Comparison of ENCODE assay signal across 8 cellular contexts in the genomic region with DNA sequence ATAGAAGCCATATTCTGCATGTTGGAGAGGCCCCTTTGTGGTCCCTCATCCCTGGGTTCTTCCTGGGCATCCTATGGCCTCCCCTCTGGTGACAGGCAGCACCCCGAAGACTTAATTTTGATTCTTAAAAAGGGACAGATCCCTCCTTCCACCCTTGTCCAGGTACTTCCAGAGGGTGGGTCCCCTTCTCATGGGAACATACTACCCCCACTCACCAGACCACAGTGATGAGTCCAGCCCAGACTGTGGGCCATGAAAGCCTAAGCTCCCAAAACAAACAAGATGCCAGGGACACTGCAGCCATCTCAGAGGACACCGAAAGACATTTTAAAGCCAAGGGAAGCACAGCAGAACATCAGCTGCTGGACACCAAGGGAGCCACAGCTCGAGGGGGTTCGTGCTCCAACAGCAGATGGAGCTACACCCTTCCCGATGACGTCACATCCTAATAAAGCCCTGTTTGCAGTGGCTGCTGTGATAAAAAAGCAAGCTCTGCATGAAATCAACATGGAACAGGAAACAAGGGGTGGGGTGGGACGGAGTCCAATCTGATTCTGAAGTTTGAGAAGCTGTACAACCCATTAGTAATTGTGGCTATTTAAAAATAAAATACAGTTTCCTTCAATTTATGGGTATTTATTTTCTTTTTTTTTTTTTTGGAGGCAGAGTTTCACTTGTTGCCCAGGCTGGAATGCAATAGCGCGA. TPM values are rescaled to one million over a fixed set of nuclear protein-coding genes. Genes with fewer than 3 reads are reported as not detected.
DNase-seq lines count a peak whose midpoint lies in the region; ATAC-seq and TF ChIP-seq lines count a peak whose summit lies in the region.

No MANE protein-coding gene starts in this region.

- H3K27me3 Mint-ChIP-seq in activated B cell treated with CpG ODN at 0.5 μM for 24 hours, result no peaks in the 10 kb centered on the region
- H3K27me3 Mint-ChIP-seq in naive thymus-derived CD8-positive, alpha-beta T cell, result no peaks in the 10 kb centered on the region

- CTCF ChIA-PET in activated B cell treated with CpG ODN at 0.5 μM for 24 hours (lab: Charles Lee), result interaction anchor here (1.1 to 1.2 kb wide), 2 partner anchors 14 to 47 kb away, joined by 3 to 6 read pairs; no protein-coding TSS in a partner anchor

- H3K27ac Mint-ChIP-seq in activated B cell treated with CpG ODN at 0.5 μM for 24 hours, result peak overlapping the region; percentile 66
- peak overlapping the region; percentile 37 to 91 (median 85) for H3K27ac Mint-ChIP-seq in naive thymus-derived CD8-positive, alpha-beta T cell

- peaks cover 10% of the 10 kb centered on the region for H3K36me3 Mint-ChIP-seq in activated B cell treated with CpG ODN at 0.5 μM for 24 hours (ENCODE audit: low read depth)
- H3K36me3 Mint-ChIP-seq in naive thymus-derived CD8-positive, alpha-beta T cell, result peaks cover 0 to 4% (median 0%) of the 10 kb centered on the region in 3 donors

- DNase-seq in DMS153 treated with DMSO at 0.1 percent for 48 hours (lab: John Stamatoyannopoulos, UW; ENCODE audit: unreplicated experiment) (peak; percentile 92), NAMALWA (ENCODE audit: low spot score) (peak; percentile 57), activated B cell treated with CpG ODN at 0.5 μM for 24 hours (no peak), fibroblast of gingiva (ENCODE audit: low read depth) (peak; percentile 81), occipital lobe (lab: John Stamatoyannopoulos, UW) (no peak), NCI-H526 treated with DMSO at 0.1 percent for 48 hours (lab: John Stamatoyannopoulos, UW) (no peak)
- peak in 6 of 10 donors; percentile 8 to 64 (median 30) for DNase-seq in naive thymus-derived CD8-positive, alpha-beta T cell

- TF ChIP-seq CTCF in activated B cell treated with CpG ODN at 0.5 μM for 24 hours (IDR thresholded peaks at IDR 0.05), result no peak

- intact Hi-C loops in activated B cell treated with CpG ODN at 0.5 μM for 24 hours (cut with micrococcal nuclease), result loop anchor here (1.0 kb wide), 1 partner anchor 10 kb away; no protein-coding TSS in a partner anchor

- ATAC-seq in activated B cell treated with CpG ODN at 0.5 μM for 24 hours (ENCODE audit: low read depth) (no peak), GM21515 (IDR thresholded peaks at IDR 0.05; ENCODE audit: unreplicated experiment) (no peak)
- peak; percentile 26 to 67 for ATAC-seq in naive thymus-derived CD8-positive, alpha-beta T cell

- POLR2A ChIA-PET in activated B cell treated with CpG ODN at 0.5 μM for 24 hours (lab: Charles Lee), result interaction anchor here (0.5 to 0.8 kb wide), 2 partner anchors 76 to 117 kb away, joined by 3 to 4 read pairs; no protein-coding TSS in a partner anchor
- POLR2A ChIA-PET in naive thymus-derived CD8-positive, alpha-beta T cell (lab: Charles Lee), result interaction anchor here (0.6 kb wide), 1 partner anchor 31 kb away, joined by 4 read pairs; no protein-coding TSS in a partner anchor

- peaks cover 86% of the 10 kb centered on the region for H3K4me1 Mint-ChIP-seq in activated B cell treated with CpG ODN at 0.5 μM for 24 hours
- H3K4me1 Mint-ChIP-seq in naive thymus-derived CD8-positive, alpha-beta T cell, result peaks cover 35 to 95% (median 80%) of the 10 kb centered on the region in 4 donors

- peak overlapping the region; percentile 48 for H3K4me3 Mint-ChIP-seq in activated B cell treated with CpG ODN at 0.5 μM for 24 hours
- peak overlapping the region in 9 of 10 donors; percentile 10 to 60 (median 45) for H3K4me3 Mint-ChIP-seq in naive thymus-derived CD8-positive, alpha-beta T cell

- H3K9me3 Mint-ChIP-seq in activated B cell treated with CpG ODN at 0.5 μM for 24 hours, result no peaks in the 10 kb centered on the region
- no peaks in the 10 kb centered on the region for H3K9me3 Mint-ChIP-seq in naive thymus-derived CD8-positive, alpha-beta T cell

RNA-seq across cellular contexts. Expression of gene GNB1, which starts 32.4 kb away (rescaled TPM):
- total RNA-seq in activated B cell treated with CpG ODN at 0.5 μM for 24 hours, result 266 and 302 TPM in 2 replicates
- 100 to 1,000 TPM; 231 to 232 TPM for total RNA-seq in naive thymus-derived CD8-positive, alpha-beta T cell
- polyA plus RNA-seq in naive thymus-derived CD8-positive, alpha-beta T cell, result 100 to 1,000 TPM in 2 of 3 donors, 10 to 100 TPM in 1; 45.9 to 107 (median 105) TPM
- total RNA-seq in occipital lobe, result 144 TPM

RNA-seq across cellular contexts. Expression of gene CALML6, which starts 56.5 kb away (rescaled TPM):
- total RNA-seq in activated B cell treated with CpG ODN at 0.5 μM for 24 hours (0.73 and 1.3 TPM in 2 replicates), occipital lobe (not detected)
- total RNA-seq in naive thymus-derived CD8-positive, alpha-beta T cell, result 1 to 10 TPM; 1.4 to 1.6 TPM
- not detected for polyA plus RNA-seq in naive thymus-derived CD8-positive, alpha-beta T cell

Comparison
In these comparisons a context has a peak if more than half of its experiments do, and no peak if none do; other contexts are left out.
1. DNase-seq: peak in DMS153 treated with DMSO at 0.1 percent for 48 hours (single experiment), NAMALWA (single experiment), fibroblast of gingiva (single experiment) and naive thymus-derived CD8-positive, alpha-beta T cell (6 of 10); none in activated B cell treated with CpG ODN at 0.5 μM for 24 hours (single experiment), occipital lobe (single experiment) and NCI-H526 treated with DMSO at 0.1 percent for 48 hours (single experiment).
2. ATAC-seq: peak in naive thymus-derived CD8-positive, alpha-beta T cell (2 of 2); none in activated B cell treated with CpG ODN at 0.5 μM for 24 hours (single experiment) and GM21515 (single experiment).